27 cellular contexts compared by ENCODE assay signal in the genomic region with DNA sequence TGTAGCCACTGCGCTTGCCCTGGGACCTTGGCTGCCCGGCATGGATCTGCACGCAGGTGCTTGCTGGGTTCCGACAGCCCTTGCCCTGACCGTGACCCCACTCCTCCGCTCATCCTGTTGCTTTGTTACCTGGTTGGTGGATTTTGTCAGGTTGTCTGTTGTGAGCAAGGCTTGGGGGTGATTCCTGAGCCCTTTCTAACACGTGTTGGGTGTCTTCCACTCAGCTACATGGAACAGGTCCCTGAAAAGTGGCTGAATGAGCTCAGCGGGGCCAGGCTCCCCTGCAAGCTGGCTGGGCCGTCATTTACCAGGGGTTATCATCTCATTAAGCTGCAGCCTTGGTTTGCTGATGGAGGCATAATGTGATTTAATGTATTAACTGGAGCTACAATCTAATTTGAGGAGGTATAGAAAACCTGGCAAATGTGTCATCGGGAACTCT. TPM values are rescaled to one million over a fixed set of nuclear protein-coding genes. Genes with fewer than 3 reads are reported as not detected.
A peak's percentile ranks its signal among the peaks of the same experiment; 100 is the strongest.
DNase-seq lines count a peak whose midpoint lies in the region; ATAC-seq and TF ChIP-seq lines count a peak whose summit lies in the region.
"Had no signal": no experiment of that assay in that cellular context is flagged by ENCODE, and none has a peak within 500 bp of the region (broad histone marks: within the 10 kb centered on the region; RNA-seq: fewer than 3 reads in every experiment).

No MANE protein-coding gene starts in this region.

- H3K27ac ChIP-seq in heart left ventricle (peak overlapping the region in 7 of 12 donors; percentile 8 to 100 (median 92)), gastroesophageal sphincter (peak overlapping the region; percentile 74 to 98 (median 96)), uterus (peak overlapping the region; percentile 98 to 100)
- H3K27ac ChIP-seq: GM23248, neutrophil had no signal

- 87 to 91% (median 91%) methylated on average over 10 of the region's 10 CpGs for WGBS in heart left ventricle, 4 donors
- 60 to 91% methylated on average over 2 to 7 of the region's 10 CpGs for WGBS in gastroesophageal sphincter (ENCODE audit: low coverage in 1 of 2), 2 donors

- H3K4me1 ChIP-seq in heart left ventricle (peaks cover 0 to 44% (median 18%) of the 10 kb centered on the region in 12 donors), gastroesophageal sphincter (peaks cover 11 to 72% (median 30%) of the 10 kb centered on the region in 3 donors), uterus (peaks cover 36 to 46% of the 10 kb centered on the region in 2 donors)

- DNase-seq in heart left ventricle (peak in 1 of 5 donors; percentile 10), Right ventricle myocardium superior (no peak), progenitor cell of endocrine pancreas (ENCODE audit: low spot score, unreplicated experiment) (no peak), uterus (peak in 1 of 2 donors; percentile 29), COLO668 (lab: John Stamatoyannopoulos, UW; ENCODE audit: unreplicated experiment) (no peak), NCI-H1048 (lab: John Stamatoyannopoulos, UW) (no peak)
- no peak for DNase-seq in activated T-cell treated with anti-CD3 and anti-CD28 coated beads, Interleukin-2, amount 50 U/mL, for 48 hours
- DNase-seq: activated CD4-positive, alpha-beta memory T cell treated with anti-CD3 and anti-CD28 coated beads, Interleukin-2, amount 10 ng/mL, durations not matched to agents 7 days and 5 days; activated CD4-positive, CD25-positive, alpha-beta regulatory T cell; activated naive CD4-positive, alpha-beta T cell; CD8-positive, alpha-beta T cell; cortex of kidney; DMS153; GM23248; MG63; NCI-H1417 treated with DMSO at 0.1 percent for 48 hours; NCI-H2081 treated with DMSO at 0.1 percent for 48 hours; NCI-H345; NCI-H774; stimulated activated CD4-positive, alpha-beta T cell treated with anti-CD3 and anti-CD28 coated beads, Interleukin-15, amount 100 ng/mL, for 24 hours; stimulated activated naive CD8-positive, alpha-beta T cell treated with anti-CD3 and anti-CD28 coated beads, Interleukin-15, Interleukin-2, amounts not matched to agents 100 U/mL and 50 U/mL, for 24 hours had no signal

- no peaks in the 10 kb centered on the region for H3K27me3 ChIP-seq in heart left ventricle
- no peaks in the 10 kb centered on the region for H3K27me3 ChIP-seq in gastroesophageal sphincter
- no peaks in the 10 kb centered on the region for H3K27me3 ChIP-seq in uterus
- H3K27me3 ChIP-seq: MG63, neutrophil, upper lobe of left lung had no signal

- H3K27ac Mint-ChIP-seq in progenitor cell of endocrine pancreas = peak overlapping the region; percentile 35
- H3K27ac Mint-ChIP-seq: activated CD4-positive, alpha-beta memory T cell treated with anti-CD3 and anti-CD28 coated beads, Interleukin-2, amount 10 ng/mL, durations not matched to agents 7 days and 5 days; CD8-positive, alpha-beta T cell had no signal

- TF ChIP-seq EP300 in gastroesophageal sphincter (IDR thresholded peaks at IDR 0.05) = no peak

- peaks cover 20% of the 10 kb centered on the region for H3K36me3 Mint-ChIP-seq in progenitor cell of endocrine pancreas (ENCODE audit: insufficient read depth)
- H3K36me3 Mint-ChIP-seq: CD8-positive, alpha-beta T cell had no signal

- H3K4me3 Mint-ChIP-seq in progenitor cell of endocrine pancreas (ENCODE audit: low read depth) = no peak overlapping the region
- H3K4me3 Mint-ChIP-seq: activated CD4-positive, alpha-beta memory T cell treated with anti-CD3 and anti-CD28 coated beads, Interleukin-2, amount 10 ng/mL, durations not matched to agents 7 days and 5 days; CD8-positive, alpha-beta T cell had no signal

- H3K4me3 ChIP-seq in heart left ventricle (no peak overlapping the region), gastroesophageal sphincter (no peak overlapping the region), uterus (no peak overlapping the region)
- H3K4me3 ChIP-seq: GM23248, K562, MG63, upper lobe of left lung had no signal

- no peak for TF ChIP-seq CTCF in heart left ventricle (IDR thresholded peaks at IDR 0.05)
- TF ChIP-seq CTCF in gastroesophageal sphincter (IDR thresholded peaks at IDR 0.05) = no peak
- TF ChIP-seq CTCF in progenitor cell of endocrine pancreas (IDR thresholded peaks at IDR 0.05; ENCODE audit: unreplicated experiment) = no peak
- TF ChIP-seq CTCF in uterus (IDR thresholded peaks at IDR 0.05) = no peak

- H3K27me3 Mint-ChIP-seq in progenitor cell of endocrine pancreas = no peaks in the 10 kb centered on the region
- H3K27me3 Mint-ChIP-seq: activated CD4-positive, alpha-beta memory T cell treated with anti-CD3 and anti-CD28 coated beads, Interleukin-2, amount 10 ng/mL, durations not matched to agents 7 days and 5 days had no signal

- H3K36me3 ChIP-seq in heart left ventricle = no peaks in the 10 kb centered on the region
- H3K36me3 ChIP-seq in gastroesophageal sphincter = peaks cover 0 to 11% of the 10 kb centered on the region in 2 donors
- no peaks in the 10 kb centered on the region for H3K36me3 ChIP-seq in uterus
- H3K36me3 ChIP-seq: neutrophil, upper lobe of left lung had no signal

- no peak for ATAC-seq in heart left ventricle
- ATAC-seq in Right ventricle myocardium superior (ENCODE audit: poor library complexity) = no peak
- ATAC-seq in gastroesophageal sphincter = no peak
- ATAC-seq: CD8-positive, alpha-beta T cell; K562; stimulated activated naive CD8-positive, alpha-beta T cell treated with anti-CD3 and anti-CD28 coated beads, Interleukin-15, Interleukin-2, amounts not matched to agents 100 U/mL and 50 U/mL, for 24 hours had no signal

- intact Hi-C loops in heart left ventricle (cut with DNase I) = no loop called here
- intact Hi-C loops in Right ventricle myocardium superior (cut with DNase I) = no loop called here
- intact Hi-C loops in uterus (cut with DNase I; ENCODE audit: low total_unique reads) = no loop called here

- no peaks in the 10 kb centered on the region for H3K9me3 Mint-ChIP-seq in progenitor cell of endocrine pancreas (ENCODE audit: low read depth)
- H3K9me3 Mint-ChIP-seq: activated CD4-positive, alpha-beta memory T cell treated with anti-CD3 and anti-CD28 coated beads, Interleukin-2, amount 10 ng/mL, durations not matched to agents 7 days and 5 days; CD8-positive, alpha-beta T cell had no signal

- H3K4me1 Mint-ChIP-seq in progenitor cell of endocrine pancreas (ENCODE audit: low read depth) = peaks cover 7% of the 10 kb centered on the region

- TF ChIP-seq POLR2A in heart left ventricle (IDR thresholded peaks at IDR 0.05) (no peak), gastroesophageal sphincter (IDR thresholded peaks at IDR 0.05) (no peak), uterus (IDR thresholded peaks at IDR 0.05) (no peak)

- H3K9me3 ChIP-seq in heart left ventricle (no peaks in the 10 kb centered on the region), gastroesophageal sphincter (no peaks in the 10 kb centered on the region), uterus (no peaks in the 10 kb centered on the region)
- H3K9me3 ChIP-seq: MG63, neutrophil, upper lobe of left lung had no signal

RNA-seq across cellular contexts. Expression of gene RAMP1, which starts 24.5 kb away (rescaled TPM):
- 100 to 1,000 TPM in 7 of 9 donors, 10 to 100 TPM in 2; 36.5 to 490 (median 201) TPM for total RNA-seq in heart left ventricle
- 1,000 to 10,000 TPM in 1 of 2 donors, 100 to 1,000 TPM in 1; 164 to 1,114 TPM for polyA plus RNA-seq in heart left ventricle
- total RNA-seq in Right ventricle myocardium superior = 138 TPM
- 100 to 1,000 TPM; 213 to 355 (median 286) TPM for total RNA-seq in gastroesophageal sphincter
- 90.1 and 105 TPM in 2 replicates for total RNA-seq in progenitor cell of endocrine pancreas
- total RNA-seq in uterus = 100 to 1,000 TPM in 3 of 4 donors, 10 to 100 TPM in 1; 44.1 to 591 (median 424) TPM
- total RNA-seq: CD8-positive, alpha-beta T cell; glomerular endothelial cell; OCI-LY7 had no signal
